ENCODE assay signal across 1 cellular context in genomic region chr17:75810216-75810615, GRCh38.
A peak's percentile ranks its signal among the peaks of the same experiment; 100 is the strongest.
TF ChIP-seq lines count a peak whose summit lies in the region.

No MANE protein-coding gene starts in this region.

TF ChIP-seq in K562, 482 proteins besides CTCF, POLR2A, EP300 and RAD21:
- TF ChIP-seq XRCC4 (IDR thresholded peaks at IDR 0.05; ENCODE audit: extremely low read depth, insufficient read depth, insufficient read length) (peak; percentile 50), CBX3 (IDR thresholded peaks at IDR 0.05; ENCODE audit: borderline replicate concordance in 1 of 2, low read length in 2 of 2) (no peak), SNAPC5 (CRISPR knock-in tag; IDR thresholded peaks at IDR 0.05) (no peak), YY1 (IDR thresholded peaks at IDR 0.05; ENCODE audit: borderline replicate concordance in 1 of 3, control insufficient read depth in 1 of 3, extremely low read depth in 1 of 3, insufficient read depth in 3 of 3, insufficient read length in 1 of 3, insufficient replicate concordance in 2 of 3, low read depth in 1 of 3, low read length in 2 of 3) (peak in 1 of 3 experiments; percentile 43), KLF13 (tag; IDR thresholded peaks at IDR 0.05; ENCODE audit: borderline replicate concordance, low read depth) (peak; percentile 73; the same call in 1 of the 2 replicates), CREM (IDR thresholded peaks at IDR 0.05; ENCODE audit: low read depth) (peak; percentile 73), MEIS2 (IDR thresholded peaks at IDR 0.05; ENCODE audit: partially characterized antibody) (peak; percentile 67), PBX2 (CRISPR knock-in tag; IDR thresholded peaks at IDR 0.05; ENCODE audit: low read depth) (no peak), PBX2 (tag; conservative IDR thresholded peaks at IDR 0.05; ENCODE audit: low read depth) (peak; percentile 31; the same call in 1 of the 2 replicates), KLF1 (tag; IDR thresholded peaks at IDR 0.05) (0 out of 2 replicates have a peak, but pooled peaks have one; percentile 22), PML (IDR thresholded peaks at IDR 0.05; ENCODE audit: low read length) (no peak), HCFC1 (IDR thresholded peaks at IDR 0.05; ENCODE audit: low read depth, low read length) (peak; percentile 45; the same call in 1 of the 2 replicates), POLR2AphosphoS5 (IDR thresholded peaks at IDR 0.05; ENCODE audit: control insufficient read depth, insufficient read depth, low read depth, low read length) (peak; percentile 72; the same call in 1 of the 2 replicates), SP1 (CRISPR knock-in tag; IDR thresholded peaks at IDR 0.05) (no peak), CBFA2T3 (IDR thresholded peaks at IDR 0.05) (no peak), RCOR1 (IDR thresholded peaks at IDR 0.05; ENCODE audit: borderline replicate concordance in 1 of 2, low read depth in 2 of 2, low read length in 2 of 2) (no peak), GATAD2B (IDR thresholded peaks at IDR 0.05; ENCODE audit: borderline replicate concordance) (no peak), POLR2G (IDR thresholded peaks at IDR 0.05; ENCODE audit: low read depth, low read length) (no peak), SMAD4 (CRISPR knock-in tag; conservative IDR thresholded peaks at IDR 0.05) (no peak)
- TF ChIP-seq, protein P1, sequence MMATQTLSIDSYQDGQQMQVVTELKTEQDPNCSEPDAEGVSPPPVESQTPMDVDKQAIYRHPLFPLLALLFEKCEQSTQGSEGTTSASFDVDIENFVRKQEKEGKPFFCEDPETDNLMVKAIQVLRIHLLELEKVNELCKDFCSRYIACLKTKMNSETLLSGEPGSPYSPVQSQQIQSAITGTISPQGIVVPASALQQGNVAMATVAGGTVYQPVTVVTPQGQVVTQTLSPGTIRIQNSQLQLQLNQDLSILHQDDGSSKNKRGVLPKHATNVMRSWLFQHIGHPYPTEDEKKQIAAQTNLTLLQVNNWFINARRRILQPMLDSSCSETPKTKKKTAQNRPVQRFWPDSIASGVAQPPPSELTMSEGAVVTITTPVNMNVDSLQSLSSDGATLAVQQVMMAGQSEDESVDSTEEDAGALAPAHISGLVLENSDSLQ (IDR thresholded peaks at IDR 0.05), result peak; percentile 83
- TF ChIP-seq, protein P2, sequence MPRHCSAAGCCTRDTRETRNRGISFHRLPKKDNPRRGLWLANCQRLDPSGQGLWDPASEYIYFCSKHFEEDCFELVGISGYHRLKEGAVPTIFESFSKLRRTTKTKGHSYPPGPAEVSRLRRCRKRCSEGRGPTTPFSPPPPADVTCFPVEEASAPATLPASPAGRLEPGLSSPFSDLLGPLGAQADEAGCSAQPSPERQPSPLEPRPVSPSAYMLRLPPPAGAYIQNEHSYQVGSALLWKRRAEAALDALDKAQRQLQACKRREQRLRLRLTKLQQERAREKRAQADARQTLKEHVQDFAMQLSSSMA (CRISPR knock-in tag; IDR thresholded peaks at IDR 0.05), result peak; percentile 83; the same call in 1 of the 2 replicates
